17 cellular contexts compared by ENCODE assay signal in the genomic region with DNA sequence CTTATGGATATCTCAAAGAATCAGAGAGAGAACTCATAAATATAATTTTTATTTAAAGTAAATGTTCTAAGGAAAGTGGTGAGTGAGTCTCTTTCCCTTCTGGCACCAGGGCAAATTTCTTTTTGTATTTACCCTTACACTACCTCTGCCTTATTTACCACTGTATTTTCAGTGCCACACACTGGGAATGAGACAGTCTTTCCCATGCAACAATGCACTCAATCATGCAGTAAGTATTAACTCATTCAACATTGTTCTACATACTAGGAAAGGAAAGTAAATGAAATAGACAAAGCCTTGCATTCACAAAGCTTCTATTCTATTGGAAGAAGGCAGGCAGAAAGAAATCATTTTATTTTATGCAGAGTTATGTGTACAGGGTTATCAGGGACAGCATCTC.
DNase-seq lines count a peak whose midpoint lies in the region; TF ChIP-seq lines count a peak whose summit lies in the region.
"Had no signal": no experiment of that assay in that cellular context is flagged by ENCODE, and none has a peak within 500 bp of the region (broad histone marks: within the 10 kb centered on the region; RNA-seq: fewer than 3 reads in every experiment).

No MANE protein-coding gene starts in this region.

- H3K27ac ChIP-seq in neuronal stem cell (replicated peaks; ENCODE audit: low read length): no peak overlapping the region
- H3K27ac ChIP-seq in right atrium auricular region: no peak overlapping the region
- H3K27ac ChIP-seq in stomach: no peak overlapping the region
- H3K27ac ChIP-seq: BLaER1 treated with 17β-estradiol and CSF1 and Interleukin-3, amounts not matched to agents 10 nM and 100 nM had no signal

- H3K4ac ChIP-seq in neuronal stem cell (ENCODE audit: low read length): no peak overlapping the region

- DNase-seq in SK-MEL-5 (ENCODE audit: low read depth, low spot score): peak; percentile 15
- peak; percentile 23 for DNase-seq in kidney tubule cell (ENCODE audit: low spot score)
- peak; percentile 5 for DNase-seq in neuronal stem cell (ENCODE audit: low spot score)
- no peak for DNase-seq in right atrium auricular region (ENCODE audit: low spot score)
- DNase-seq in GM10266 (ENCODE audit: extremely low spot score): no peak
- no peak for DNase-seq in stomach
- no peak for DNase-seq in NCI-H446 (lab: John Stamatoyannopoulos, UW)
- DNase-seq: 8988T; CD8-positive, alpha-beta T cell; COR-L47; DMS 273 treated with DMSO at 0.1 percent for 48 hours; DMS53; DND-41; EL; HCEC 1CT had no signal

- no peak overlapping the region for H4K91ac ChIP-seq in neuronal stem cell (ENCODE audit: low read depth, low read length, poor library complexity)

- H3K4me3 ChIP-seq in neuronal stem cell (ENCODE audit: low read length in 2 of 2) (no peak overlapping the region), right atrium auricular region (no peak overlapping the region), stomach (no peak overlapping the region)
- H3K4me3 ChIP-seq: BLaER1 treated with 17β-estradiol and CSF1 and Interleukin-3, amounts not matched to agents 10 nM and 100 nM; GM23338 had no signal

- H3K18ac ChIP-seq in neuronal stem cell (ENCODE audit: low read length): no peak overlapping the region

- H3K4me1 ChIP-seq in neuronal stem cell (ENCODE audit: control insufficient read depth in 2 of 2, insufficient read depth in 1 of 2, low read depth in 1 of 2, low read length in 2 of 2): peaks cover 0 to 4% of the 10 kb centered on the region in 2 donors
- peaks cover 0 to 5% of the 10 kb centered on the region in 2 donors for H3K4me1 ChIP-seq in right atrium auricular region
- H3K4me1 ChIP-seq in stomach: no peaks in the 10 kb centered on the region
- H3K4me1 ChIP-seq: BLaER1 treated with 17β-estradiol and CSF1 and Interleukin-3, amounts not matched to agents 10 nM and 100 nM had no signal

- no peak overlapping the region for H3K23ac ChIP-seq in neuronal stem cell (ENCODE audit: low read depth, low read length, poor library complexity)

- H3K4me2 ChIP-seq in neuronal stem cell (ENCODE audit: insufficient read depth, low read length, poor library complexity, severe bottlenecking): no peak overlapping the region
- H3K4me2 ChIP-seq: BLaER1 treated with 17β-estradiol and CSF1 and Interleukin-3, amounts not matched to agents 10 nM and 100 nM; GM23338 had no signal

- no peak overlapping the region for H2BK15ac ChIP-seq in neuronal stem cell (ENCODE audit: low read length)

- H3K9me3 ChIP-seq in neuronal stem cell (replicated peaks in 1 of 2; ENCODE audit: control insufficient read depth in 2 of 2, insufficient read depth in 1 of 2, low read depth in 1 of 2, low read length in 2 of 2): no peaks in the 10 kb centered on the region
- peaks cover 0 to 6% of the 10 kb centered on the region in 2 donors for H3K9me3 ChIP-seq in right atrium auricular region
- peaks cover 0 to 8% (median 3%) of the 10 kb centered on the region in 4 donors for H3K9me3 ChIP-seq in stomach

- intact Hi-C loops in stomach (cut with DNase I; ENCODE audit: low total_unique reads): no loop called here

- peaks cover 0 to 4% (median 0%) of the 10 kb centered on the region in 3 experiments for H3K27me3 ChIP-seq in neuronal stem cell (ENCODE audit: control insufficient read depth in 3 of 3, insufficient read depth in 3 of 3, low read depth in 1 of 3, low read length in 3 of 3)
- no peaks in the 10 kb centered on the region for H3K27me3 ChIP-seq in right atrium auricular region
- no peaks in the 10 kb centered on the region for H3K27me3 ChIP-seq in stomach
- H3K27me3 ChIP-seq: BLaER1 treated with 17β-estradiol and CSF1 and Interleukin-3, amounts not matched to agents 10 nM and 100 nM had no signal

- TF ChIP-seq CTCF in right atrium auricular region (IDR thresholded peaks at IDR 0.05) (no peak), GM10266 (IDR thresholded peaks at IDR 0.05; ENCODE audit: control insufficient read depth, insufficient read depth, low read depth, missing control alignments) (no peak), stomach (IDR thresholded peaks at IDR 0.05) (no peak)

- TF ChIP-seq POLR2A in stomach (IDR thresholded peaks at IDR 0.05): no peak

- in situ Hi-C loops in SK-MEL-5 (cut with HindIII; ENCODE audit: low pct_unique_long_range_greater_than_20kb, low sequenced_read_pairs): no loop called here

- no peak overlapping the region for H2AFZ ChIP-seq in neuronal stem cell (ENCODE audit: low read length)
- H2AFZ ChIP-seq: GM23338 had no signal

- H3K36me3 ChIP-seq in neuronal stem cell (replicated peaks in 1 of 2; ENCODE audit: control insufficient read depth in 2 of 2, insufficient read depth in 2 of 2, low read length in 2 of 2) (no peaks in the 10 kb centered on the region), right atrium auricular region (no peaks in the 10 kb centered on the region), stomach (no peaks in the 10 kb centered on the region)
- H3K36me3 ChIP-seq: BLaER1 treated with 17β-estradiol and CSF1 and Interleukin-3, amounts not matched to agents 10 nM and 100 nM had no signal

- TF ChIP-seq EP300 in stomach (IDR thresholded peaks at IDR 0.05): no peak

- no peak overlapping the region for H3K14ac ChIP-seq in neuronal stem cell (ENCODE audit: low read length)

- no peak overlapping the region for H2BK5ac ChIP-seq in neuronal stem cell (ENCODE audit: low read length)

- H2BK120ac ChIP-seq in neuronal stem cell (ENCODE audit: low read depth, low read length): no peak overlapping the region

- no peak overlapping the region for H3K9ac ChIP-seq in neuronal stem cell (ENCODE audit: low read depth, low read length, poor library complexity)
- H3K9ac ChIP-seq: BLaER1 treated with 17β-estradiol and CSF1 and Interleukin-3, amounts not matched to agents 10 nM and 100 nM had no signal

- H2AK5ac ChIP-seq in neuronal stem cell (ENCODE audit: low read depth, low read length): no peak overlapping the region

- H4K8ac ChIP-seq in neuronal stem cell (ENCODE audit: low read depth, low read length): no peak overlapping the region

- no peaks in the 10 kb centered on the region for H3K79me1 ChIP-seq in neuronal stem cell (ENCODE audit: low read depth, low read length)

- no peak overlapping the region for H2BK12ac ChIP-seq in neuronal stem cell (ENCODE audit: low read length)

Comparison
In these comparisons a context has a peak if more than half of its experiments do, and no peak if none do; other contexts are left out.
1. DNase-seq: peak in SK-MEL-5 (single experiment), kidney tubule cell (single experiment) and neuronal stem cell (single experiment); none in right atrium auricular region (single experiment), GM10266 (single experiment), stomach (single experiment) and NCI-H446 (0 of 2).